1 cellular context compared by ENCODE assay signal in genomic region chr22:50272103-50272782, GRCh38.
TF ChIP-seq lines count a peak whose summit lies in the region.

No MANE protein-coding gene starts in this region.

TF ChIP-seq in SK-N-SH, 30 proteins besides CTCF, POLR2A, EP300 and RAD21 (continued from another document):
- TF ChIP-seq TAF1 (IDR thresholded peaks at IDR 0.05; ENCODE audit: borderline replicate concordance, low read depth, low read length) (no peak), PBX3 (IDR thresholded peaks at IDR 0.05) (no peak), FOXM1 (IDR thresholded peaks at IDR 0.05; ENCODE audit: low read depth) (no peak), GATA2 (CRISPR knock-in tag; IDR thresholded peaks at IDR 0.05) (no peak), GABPA (IDR thresholded peaks at IDR 0.05; ENCODE audit: low read depth) (no peak), JUND (IDR thresholded peaks at IDR 0.05) (no peak), NFIC (IDR thresholded peaks at IDR 0.05; ENCODE audit: borderline replicate concordance) (no peak), MEF2A (IDR thresholded peaks at IDR 0.05; ENCODE audit: borderline replicate concordance, low read depth) (no peak), ZBTB33 (IDR thresholded peaks at IDR 0.05; ENCODE audit: borderline replicate concordance, low read depth) (no peak)
